Comparison of ENCODE assay signal across 15 cellular contexts in the genomic region with DNA sequence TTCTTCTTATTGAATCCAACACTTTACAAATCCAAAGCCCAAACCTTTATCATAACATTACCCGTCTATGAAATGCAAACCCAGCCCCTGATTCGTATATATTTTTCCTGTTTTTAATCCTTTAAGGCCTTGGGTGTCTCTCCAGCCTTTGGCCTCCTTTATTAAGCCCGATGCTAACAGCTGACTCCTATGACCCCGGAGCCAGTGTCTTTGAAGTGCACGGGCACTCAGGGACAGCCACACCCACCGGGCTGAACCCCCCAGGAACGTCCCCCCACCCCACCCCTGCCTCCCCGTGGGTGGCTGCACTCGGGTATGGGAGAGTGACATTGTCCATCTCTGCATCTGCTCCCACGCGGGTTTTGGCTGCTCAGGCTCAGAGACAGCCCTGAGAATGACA.
DNase-seq lines count a peak whose midpoint lies in the region; ATAC-seq, FAIRE-seq and TF ChIP-seq lines count a peak whose summit lies in the region.
"Had no signal": no experiment of that assay in that cellular context is flagged by ENCODE, and none has a peak within 500 bp of the region (broad histone marks: within the 10 kb centered on the region; RNA-seq: fewer than 3 reads in every experiment).

No MANE protein-coding gene starts in this region.

- DNase-seq in Right ventricle myocardium inferior (ENCODE audit: missing footprints) (no peak), cardiac septum (ENCODE audit: low spot score) (no peak), esophagus squamous epithelium (lab: John Stamatoyannopoulos, UW) (no peak), mesendoderm (no peak), upper lobe of right lung (no peak), HTR-8/SVneo (ENCODE audit: insufficient read length, low spot score) (no peak)
- DNase-seq in effector CD4-positive, alpha-beta T cell = no peak
- DNase-seq: CD4-positive, alpha-beta memory T cell; natural killer cell; NCI-H1694 had no signal

- no peak overlapping the region for H2AK5ac ChIP-seq in mesendoderm (ENCODE audit: low read length)

- peak overlapping the region; percentile 24 for H3K18ac ChIP-seq in mesendoderm (ENCODE audit: low read length)

- H3K27me3 ChIP-seq in esophagus squamous epithelium (no peaks in the 10 kb centered on the region), mesendoderm (ENCODE audit: insufficient read depth, low read length, poor library complexity) (no peaks in the 10 kb centered on the region), upper lobe of right lung (no peaks in the 10 kb centered on the region)

- H4K5ac ChIP-seq in mesendoderm (ENCODE audit: low read length) = no peak overlapping the region

- H3K36me3 ChIP-seq in esophagus squamous epithelium = no peaks in the 10 kb centered on the region
- H3K36me3 ChIP-seq in mesendoderm (ENCODE audit: control insufficient read depth, insufficient read depth, low read length) = no peaks in the 10 kb centered on the region
- H3K36me3 ChIP-seq in upper lobe of right lung = no peaks in the 10 kb centered on the region
- H3K36me3 ChIP-seq: thoracic aorta had no signal

- H3K27ac ChIP-seq in esophagus squamous epithelium (peak overlapping the region in 3 of 4 donors; percentile 7 to 50 (median 25)), mesendoderm (ENCODE audit: low read depth, low read length) (peak overlapping the region; percentile 65), upper lobe of right lung (peak overlapping the region; percentile 43)
- H3K27ac ChIP-seq: 22Rv1 had no signal

- intact Hi-C loops in Right ventricle myocardium inferior (cut with DNase I) (no loop called here), cardiac septum (cut with DNase I) (no loop called here), esophagus squamous epithelium (cut with DNase I) (no loop called here), upper lobe of right lung (cut with DNase I) (no loop called here)

- no peak overlapping the region for H3K9ac ChIP-seq in mesendoderm (ENCODE audit: low read length)

- WGBS in esophagus squamous epithelium, 2 donors = 21 to 24% methylated on average over 4 to 9 of the region's 11 CpGs
- no CpG with 5 or more reads among the region's 11 CpGs for WGBS in mesendoderm (ENCODE audit: extremely low coverage, insufficient coverage, low lambda C conversion rate)

- H3K4me1 ChIP-seq in esophagus squamous epithelium (peaks cover 22 to 25% (median 22%) of the 10 kb centered on the region in 3 donors), mesendoderm (ENCODE audit: control insufficient read depth, low read depth, low read length) (peaks cover 14% of the 10 kb centered on the region), upper lobe of right lung (peaks cover 30% of the 10 kb centered on the region)

- no peaks in the 10 kb centered on the region for H3K9me3 ChIP-seq in esophagus squamous epithelium
- no peaks in the 10 kb centered on the region for H3K9me3 ChIP-seq in upper lobe of right lung
- H3K9me3 ChIP-seq: thoracic aorta had no signal

- no peaks in the 10 kb centered on the region for H3K79me2 ChIP-seq in mesendoderm (ENCODE audit: control insufficient read depth, insufficient read depth, low read length)

- no peak for FAIRE-seq in HTR-8/SVneo (lab: Jason Lieb, UNC)
- FAIRE-seq: frontal cortex, K562 had no signal

- H3K79me1 ChIP-seq in mesendoderm (ENCODE audit: low read length) = no peaks in the 10 kb centered on the region

- H3K56ac ChIP-seq in mesendoderm (ENCODE audit: low read length) = peak overlapping the region; percentile 71

- H3K23ac ChIP-seq in mesendoderm (ENCODE audit: low read length) = peak overlapping the region; percentile 83

- no peak overlapping the region for H3K4me2 ChIP-seq in mesendoderm (ENCODE audit: low read length)

- peak overlapping the region; percentile 100 for H2BK120ac ChIP-seq in mesendoderm (ENCODE audit: low read depth, low read length)

- peak overlapping the region; percentile 86 for H3K4ac ChIP-seq in mesendoderm (ENCODE audit: low read depth, low read length)

- H4K8ac ChIP-seq in mesendoderm (ENCODE audit: low read depth, low read length) = no peak overlapping the region

- peak; percentile 15 for ATAC-seq in Right ventricle myocardium inferior
- ATAC-seq in upper lobe of right lung = no peak
- ATAC-seq in HG02885 (IDR thresholded peaks at IDR 0.05; ENCODE audit: poor library complexity, unreplicated experiment) = no peak
- ATAC-seq: K562, natural killer cell had no signal

- TF ChIP-seq POLR2A in esophagus squamous epithelium (IDR thresholded peaks at IDR 0.05) = no peak

- TF ChIP-seq CTCF in esophagus squamous epithelium (IDR thresholded peaks at IDR 0.05) (no peak), upper lobe of right lung (IDR thresholded peaks at IDR 0.05) (no peak)

- H2BK5ac ChIP-seq in mesendoderm (ENCODE audit: low read length) = peak overlapping the region; percentile 68

- H3K4me3 ChIP-seq in esophagus squamous epithelium (no peak overlapping the region), mesendoderm (ENCODE audit: low read length) (no peak overlapping the region), upper lobe of right lung (no peak overlapping the region)
- H3K4me3 ChIP-seq: K562, thoracic aorta had no signal

- no peak overlapping the region for H2BK15ac ChIP-seq in mesendoderm (replicated peaks; ENCODE audit: low read depth)
